ENCODE assay signal across 10 cellular contexts in the genomic region with DNA sequence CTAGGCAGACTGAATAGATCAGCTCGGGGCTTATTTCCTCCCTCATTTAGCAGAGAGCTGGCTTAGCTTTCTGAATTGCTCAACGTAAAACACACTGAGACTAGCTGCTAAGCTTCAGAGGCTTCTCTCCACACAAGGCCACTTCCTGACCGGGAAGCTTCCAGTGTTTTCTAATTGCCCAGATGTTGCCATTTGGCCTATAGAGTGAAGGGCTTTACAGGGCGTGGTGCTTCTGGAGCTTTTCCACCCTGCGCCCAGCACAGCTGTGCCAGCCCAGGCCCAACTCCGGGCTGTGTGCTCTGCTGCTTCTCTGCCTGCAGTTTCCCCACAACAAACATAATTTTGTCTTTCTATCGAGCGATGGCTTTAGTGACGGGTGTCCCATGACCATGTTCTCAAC. TPM values are rescaled to one million over a fixed set of nuclear protein-coding genes. Genes with fewer than 3 reads are reported as not detected.
DNase-seq lines count a peak whose midpoint lies in the region; ATAC-seq and TF ChIP-seq lines count a peak whose summit lies in the region.
"Had no signal": no experiment of that assay in that cellular context is flagged by ENCODE, and none has a peak within 500 bp of the region (broad histone marks: within the 10 kb centered on the region; RNA-seq: fewer than 3 reads in every experiment).

No MANE protein-coding gene starts in this region.

- H3K9ac ChIP-seq in iPS-15b (ENCODE audit: low read depth, low read length) = no peak overlapping the region

- H3K36me3 ChIP-seq in iPS-15b (ENCODE audit: control insufficient read depth, insufficient read depth, low read length) (no peaks in the 10 kb centered on the region), gastrocnemius medialis (no peaks in the 10 kb centered on the region)

- H3K27me3 ChIP-seq in iPS-15b (ENCODE audit: control insufficient read depth, insufficient read depth, low read length) (no peaks in the 10 kb centered on the region), gastrocnemius medialis (no peaks in the 10 kb centered on the region)

- H3K4me3 ChIP-seq in iPS-15b (ENCODE audit: low read depth, low read length) = peak overlapping the region; percentile 48
- no peak overlapping the region for H3K4me3 ChIP-seq in gastrocnemius medialis
- H3K4me3 ChIP-seq: GM12878 had no signal

- in situ Hi-C loops in gastrocnemius medialis (cut with MboI; ENCODE audit: low sequenced_read_pairs in 4 of 4) = loop anchor here in 2 of 4 donors (5.0 kb wide), 2 partner anchors 142 to 147 kb away; no protein-coding TSS in a partner anchor

- H3K27ac ChIP-seq in gastrocnemius medialis = peak overlapping the region; percentile 64 to 80 (median 73)

- peak overlapping the region; percentile 81 for H3K27ac Mint-ChIP-seq in activated T-helper 17 cell treated with anti-CD3 and anti-CD28 coated beads, Interleukin-2, amount 50 U/mL, for 72 hours

- no peaks in the 10 kb centered on the region for H3K9me3 ChIP-seq in iPS-15b (ENCODE audit: control insufficient read depth, insufficient read depth, low read length)
- no peaks in the 10 kb centered on the region for H3K9me3 ChIP-seq in gastrocnemius medialis

- H3K9me3 Mint-ChIP-seq in activated T-helper 17 cell treated with anti-CD3 and anti-CD28 coated beads, Interleukin-2, amount 50 U/mL, for 72 hours = no peaks in the 10 kb centered on the region

- TF ChIP-seq CTCF in gastrocnemius medialis (IDR thresholded peaks at IDR 0.05 in 4 of 5, conservative IDR thresholded peaks at IDR 0.05 in 1 of 5) = no peak

- H3K4me1 ChIP-seq in iPS-15b (ENCODE audit: control insufficient read depth, insufficient read depth, low read length) (peaks cover 11% of the 10 kb centered on the region), gastrocnemius medialis (peaks cover 13 to 19% of the 10 kb centered on the region in 2 donors)

- ATAC-seq in activated T-helper 17 cell treated with anti-CD3 and anti-CD28 coated beads, Interleukin-2, amount 50 U/mL, for 72 hours (replicated peaks) = no peak
- ATAC-seq in gastrocnemius medialis = peak; percentile 4 to 36
- no peak for ATAC-seq in HG03175 (IDR thresholded peaks at IDR 0.05; ENCODE audit: unreplicated experiment)

- H3K36me3 Mint-ChIP-seq in activated T-helper 17 cell treated with anti-CD3 and anti-CD28 coated beads, Interleukin-2, amount 50 U/mL, for 72 hours (ENCODE audit: low read depth) = no peaks in the 10 kb centered on the region

- intact Hi-C loops in gastrocnemius medialis (cut with DNase I; ENCODE audit: low total_unique reads) = no loop called here

- H3K4me3 Mint-ChIP-seq in activated T-helper 17 cell treated with anti-CD3 and anti-CD28 coated beads, Interleukin-2, amount 50 U/mL, for 72 hours = peak overlapping the region; percentile 68

- no peak for TF ChIP-seq POLR2A in gastrocnemius medialis (IDR thresholded peaks at IDR 0.05)

- DNase-seq in GM04503 (ENCODE audit: low read depth) = peak; percentile 6
- DNase-seq in gastrocnemius medialis = peak in 1 of 2 donors; percentile 11
- DNase-seq in GDM1 (lab: John Stamatoyannopoulos, UW) = no peak
- DNase-seq in SK-N-DZ (ENCODE audit: low spot score) = no peak
- DNase-seq in NCI-H2029 (lab: John Stamatoyannopoulos, UW) = no peak
- DNase-seq: NCI-H774 had no signal

- peaks cover under 1% of the 10 kb centered on the region for H3K27me3 Mint-ChIP-seq in activated T-helper 17 cell treated with anti-CD3 and anti-CD28 coated beads, Interleukin-2, amount 50 U/mL, for 72 hours

- no peaks in the 10 kb centered on the region for H3K4me1 Mint-ChIP-seq in activated T-helper 17 cell treated with anti-CD3 and anti-CD28 coated beads, Interleukin-2, amount 50 U/mL, for 72 hours

RNA-seq across cellular contexts. Expression of gene FAM240A, which starts 16.7 kb away (rescaled TPM):
- not detected for total RNA-seq in activated T-helper 17 cell treated with anti-CD3 and anti-CD28 coated beads, Interleukin-2, amount 50 U/mL, for 72 hours
- total RNA-seq in gastrocnemius medialis = under 1 TPM in 1 of 4 donors, not detected in 3; 0.18 TPM
- not detected in 2 replicates for polyA plus RNA-seq in SK-N-DZ (2014; cell fraction: cytosol; rRNA removed)
- polyA plus RNA-seq in SK-N-DZ (2014; cell fraction: nucleus; rRNA removed) = not detected in 2 replicates
- total RNA-seq: GM12878 had no signal
- polyA plus RNA-seq: GM12878 had no signal

Comparison
In these comparisons a context has a peak if more than half of its experiments do, and no peak if none do; other contexts are left out.
1. ATAC-seq: peak in gastrocnemius medialis (2 of 2); none in activated T-helper 17 cell treated with anti-CD3 and anti-CD28 coated beads, Interleukin-2, amount 50 U/mL, for 72 hours (single experiment) and HG03175 (single experiment).